Comparison of ENCODE assay signal across 8 cellular contexts in the genomic region with DNA sequence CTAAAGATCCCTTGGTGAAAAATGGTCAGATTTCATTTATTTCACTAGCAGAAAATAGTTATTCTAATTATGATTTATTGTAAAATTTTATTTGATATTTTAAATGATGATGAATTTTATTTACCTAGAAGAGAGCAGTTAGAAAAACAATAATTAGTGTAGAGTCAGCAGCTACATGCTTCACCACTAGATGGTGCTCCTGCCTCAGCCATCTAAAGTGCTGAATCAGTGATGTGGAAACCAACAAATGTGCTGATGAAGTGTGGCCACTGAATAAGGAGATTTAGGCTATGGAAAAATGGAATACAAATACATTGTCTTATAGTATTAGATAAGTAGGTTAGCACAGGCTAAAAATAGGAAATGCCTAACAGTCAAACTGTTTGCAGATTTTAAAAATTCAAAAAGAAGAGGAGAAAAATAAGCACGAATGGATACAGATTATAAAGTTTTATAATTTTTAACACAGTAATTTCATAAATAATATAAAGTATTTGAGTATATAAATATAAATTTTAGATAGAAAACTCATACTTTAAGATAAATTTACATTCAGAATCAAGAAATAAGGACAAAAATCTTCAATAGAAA.
DNase-seq lines count a peak whose midpoint lies in the region; TF ChIP-seq lines count a peak whose summit lies in the region.

No MANE protein-coding gene starts in this region.

- H3K9me3 ChIP-seq in SK-N-SH, result no peaks in the 10 kb centered on the region
- no peaks in the 10 kb centered on the region for H3K9me3 ChIP-seq in ovary
- no peaks in the 10 kb centered on the region for H3K9me3 ChIP-seq in transverse colon

- CTCF ChIA-PET in SK-N-SH (lab: Yijun Ruan, JAX), result interaction anchor here (0.7 to 4.1 kb wide), 13 partner anchors 10 to 939 kb away, joined by 3 to 36 read pairs (median 4); partner anchors contain the start of gene STAG1

- POLR2A ChIA-PET in SK-N-SH (lab: Yijun Ruan, JAX), result interaction anchor here (0.6 to 1.1 kb wide), 2 partner anchors 119 to 677 kb away, joined by 3 to 4 read pairs; partner anchors contain the start of gene STAG1

- H3K27ac ChIP-seq in SK-N-SH (ENCODE audit: low read depth in 2 of 2, low read length in 1 of 2) (peak overlapping the region in 1 of 2 experiments; percentile 66; a peak in 2 of 4 replicates), ovary (no peak overlapping the region), transverse colon (no peak overlapping the region)

- peaks cover 18% of the 10 kb centered on the region for H3F3A ChIP-seq in SK-N-SH (replicated peaks; ENCODE audit: insufficient read depth)

- TF ChIP-seq POLR2A in NB4 (IDR thresholded peaks at IDR 0.05; ENCODE audit: extremely low read depth, insufficient read length), result no peak
- TF ChIP-seq POLR2A in ovary (IDR thresholded peaks at IDR 0.05), result no peak
- no peak for TF ChIP-seq POLR2A in transverse colon (IDR thresholded peaks at IDR 0.05)

- DNase-seq in GM12864 (ENCODE audit: low read depth) (peak; percentile 37), NB4 (ENCODE audit: low read depth) (peak; percentile 85), SK-N-SH (peak; percentile 53), germinal center (ENCODE audit: low spot score) (peak; percentile 27), ovary (peak; percentile 65 to 83 (median 74)), transverse colon (peak; percentile 75), posterior vena cava (ENCODE audit: low spot score) (no peak)
- DNase-seq in activated naive CD4-positive, alpha-beta T cell treated with Interleukin-2 at 50 U/mL for 16 hours, result peak; percentile 73

- TF ChIP-seq EP300 in SK-N-SH (IDR thresholded peaks at IDR 0.05; ENCODE audit: borderline replicate concordance in 1 of 2, low read depth in 1 of 2, low read length in 1 of 2), result no peak
- no peak for TF ChIP-seq EP300 in ovary (IDR thresholded peaks at IDR 0.05)
- no peak for TF ChIP-seq EP300 in transverse colon (IDR thresholded peaks at IDR 0.05; ENCODE audit: low read depth)

- TF ChIP-seq CTCF in GM12864 (IDR thresholded peaks at IDR 0.05; ENCODE audit: low read depth, low read length, missing control alignments) (peak; percentile 79), NB4 (IDR thresholded peaks at IDR 0.05; ENCODE audit: low read depth, low read length) (peak; percentile 76), SK-N-SH (IDR thresholded peaks at IDR 0.05) (peak; percentile 93), ovary (IDR thresholded peaks at IDR 0.05) (peak; percentile 69 to 95 (median 94)), transverse colon (IDR thresholded peaks at IDR 0.05) (peak; percentile 91 to 95 (median 94))

- no peak overlapping the region for H3K9ac ChIP-seq in SK-N-SH

- no peaks in the 10 kb centered on the region for H3K79me2 ChIP-seq in SK-N-SH (ENCODE audit: insufficient read depth)

- H3K4me1 ChIP-seq in SK-N-SH (ENCODE audit: control insufficient read depth in 1 of 2, insufficient read depth in 2 of 2, low read depth in 1 of 2, low read length in 1 of 2) (peaks cover 7 to 10% of the 10 kb centered on the region in 2 experiments), ovary (ENCODE audit: insufficient read depth) (peaks cover 2% of the 10 kb centered on the region), transverse colon (peaks cover 0 to 5% (median 0%) of the 10 kb centered on the region in 4 donors)

- H3K4me3 ChIP-seq in GM12864 (ENCODE audit: low read depth, low read length), result no peak overlapping the region
- no peak overlapping the region for H3K4me3 ChIP-seq in NB4 (ENCODE audit: low read depth, low read length)
- H3K4me3 ChIP-seq in SK-N-SH (ENCODE audit: low read depth in 2 of 2, low read length in 1 of 2), result no peak overlapping the region
- no peak overlapping the region for H3K4me3 ChIP-seq in ovary
- H3K4me3 ChIP-seq in transverse colon, result no peak overlapping the region

- TF ChIP-seq RAD21 in SK-N-SH (IDR thresholded peaks at IDR 0.05; ENCODE audit: low read length), result peak; percentile 99

- intact Hi-C loops in ovary (cut with DNase I), result loop anchor here (2.0 to 10.0 kb wide), 4 partner anchors 677 to 939 kb away; partner anchors contain the start of gene STAG1 (in 3 of the 4)
- intact Hi-C loops in transverse colon (cut with DNase I; ENCODE audit: low total_unique reads), result no loop called here
- intact Hi-C loops in posterior vena cava (cut with DNase I), result loop anchor here in 1 of 2 donors (10.0 kb wide), 1 partner anchor 679 kb away; the partner anchor contains the start of gene STAG1

- peaks cover 3 to 4% of the 10 kb centered on the region in 2 experiments for H3K36me3 ChIP-seq in SK-N-SH (replicated peaks in 1 of 2; ENCODE audit: control insufficient read depth in 1 of 2, insufficient read depth in 2 of 2, low read length in 1 of 2)
- H3K36me3 ChIP-seq in ovary, result no peaks in the 10 kb centered on the region
- H3K36me3 ChIP-seq in transverse colon, result peaks cover 0 to 6% (median 0%) of the 10 kb centered on the region in 4 donors

- in situ Hi-C loops in transverse colon (cut with MboI; ENCODE audit: low pct_ligation_motif_present in 1 of 4, low pct_unique_long_range_greater_than_20kb in 1 of 4, low sequenced_read_pairs in 3 of 4), result loop anchor here (10.0 to 25.0 kb wide), 7 partner anchors 187 to 939 kb away; partner anchors contain the start of gene PCCB (in 3 of the 4)

- H3K27me3 ChIP-seq in SK-N-SH (ENCODE audit: insufficient read depth) (no peaks in the 10 kb centered on the region), ovary (no peaks in the 10 kb centered on the region), transverse colon (no peaks in the 10 kb centered on the region)

- no peak overlapping the region for H3K4me2 ChIP-seq in SK-N-SH

- WGBS in SK-N-SH (ENCODE audit: low lambda C conversion rate), result 88% methylated on average over 1 of the region's 1 CpG
- 87 to 90% (median 88%) methylated on average over 1 of the region's 1 CpG for WGBS in ovary, 3 donors
- 87 to 100% methylated on average over 1 of the region's 1 CpG for WGBS in transverse colon (ENCODE audit: low coverage in 1 of 2), 2 donors

- H3K9me2 ChIP-seq in SK-N-SH, result no peaks in the 10 kb centered on the region

- H2AFZ ChIP-seq in SK-N-SH (ENCODE audit: low read depth), result no peak overlapping the region

- H4K20me1 ChIP-seq in SK-N-SH (ENCODE audit: insufficient read depth), result no peaks in the 10 kb centered on the region

TF ChIP-seq in SK-N-SH, 30 proteins besides CTCF, POLR2A, EP300 and RAD21:
- TF ChIP-seq SMC3 (IDR thresholded peaks at IDR 0.05; ENCODE audit: low read depth, low read length) (peak; percentile 80), RCOR1 (IDR thresholded peaks at IDR 0.05; ENCODE audit: low read length) (no peak)
